12 cellular contexts compared by ENCODE assay signal in genomic region chr2:105180491-105180972, GRCh38.
A peak's percentile ranks its signal among the peaks of the same experiment; 100 is the strongest.
DNase-seq lines count a peak whose midpoint lies in the region; TF ChIP-seq lines count a peak whose summit lies in the region.
"Had no signal": no experiment of that assay in that cellular context is flagged by ENCODE, and none has a peak within 500 bp of the region (broad histone marks: within the 10 kb centered on the region; RNA-seq: fewer than 3 reads in every experiment).

No MANE protein-coding gene starts in this region.

- intact Hi-C loops in colonic mucosa (cut with DNase I) = no loop called here

- H3K36me3 ChIP-seq in HEK293 (ENCODE audit: control insufficient read depth in 2 of 2, insufficient read depth in 1 of 2, low read length in 2 of 2) (no peaks in the 10 kb centered on the region), colonic mucosa (no peaks in the 10 kb centered on the region), neuronal stem cell (replicated peaks in 1 of 2; ENCODE audit: control insufficient read depth in 2 of 2, insufficient read depth in 2 of 2, low read length in 2 of 2) (no peaks in the 10 kb centered on the region)

- in situ Hi-C loops in G401 (cut with HindIII; ENCODE audit: low sequenced_read_pairs) = no loop called here

- H3K27me3 Mint-ChIP-seq in activated naive CD8-positive, alpha-beta T cell treated with anti-CD3 and anti-CD28 coated beads for 36 hours = no peaks in the 10 kb centered on the region

- no peak overlapping the region for H3K4me2 ChIP-seq in neuronal stem cell (ENCODE audit: insufficient read depth, low read length, poor library complexity, severe bottlenecking)

- no peaks in the 10 kb centered on the region for H3K36me3 Mint-ChIP-seq in activated naive CD8-positive, alpha-beta T cell treated with anti-CD3 and anti-CD28 coated beads for 36 hours
- H3K36me3 Mint-ChIP-seq: CD8-positive, alpha-beta T cell had no signal

- no peak overlapping the region for H2AK5ac ChIP-seq in neuronal stem cell (ENCODE audit: low read depth, low read length)

- H3K27ac Mint-ChIP-seq in activated naive CD8-positive, alpha-beta T cell treated with anti-CD3 and anti-CD28 coated beads for 36 hours = no peak overlapping the region
- H3K27ac Mint-ChIP-seq: CD8-positive, alpha-beta T cell had no signal

- no peak for TF ChIP-seq CTCF in HEK293 (tag by site-specific recombination; IDR thresholded peaks at IDR 0.05)
- no peak for TF ChIP-seq CTCF in colonic mucosa (IDR thresholded peaks at IDR 0.05)

- H3K23ac ChIP-seq in neuronal stem cell (ENCODE audit: low read depth, low read length, poor library complexity) = no peak overlapping the region

- POLR2A ChIA-PET in HEK293 (lab: Yijun Ruan, JAX) = no interaction called here

- no peak overlapping the region for H4K8ac ChIP-seq in neuronal stem cell (ENCODE audit: low read depth, low read length)

- no peak overlapping the region for H3K4ac ChIP-seq in neuronal stem cell (ENCODE audit: low read length)

- H3K18ac ChIP-seq in neuronal stem cell (ENCODE audit: low read length) = peak overlapping the region; percentile 39

- H2AFZ ChIP-seq in neuronal stem cell (ENCODE audit: low read length) = peak overlapping the region; percentile 72

- no peak overlapping the region for H2BK5ac ChIP-seq in neuronal stem cell (ENCODE audit: low read length)

- H3K27ac ChIP-seq in HEK293 (ENCODE audit: extremely low read depth, low read depth, low read length) (no peak overlapping the region), colonic mucosa (peak overlapping the region; percentile 69), neuronal stem cell (replicated peaks; ENCODE audit: low read length) (no peak overlapping the region)
- H3K27ac ChIP-seq: SK-N-MC had no signal

- H3K9me3 ChIP-seq in HEK293 (ENCODE audit: control insufficient read depth, insufficient read depth, low read depth, low read length) = no peaks in the 10 kb centered on the region
- H3K9me3 ChIP-seq in colonic mucosa = no peaks in the 10 kb centered on the region
- no peaks in the 10 kb centered on the region for H3K9me3 ChIP-seq in neuronal stem cell (replicated peaks in 1 of 2; ENCODE audit: control insufficient read depth in 2 of 2, insufficient read depth in 1 of 2, low read depth in 1 of 2, low read length in 2 of 2)

- H3K4me1 ChIP-seq in HEK293 (ENCODE audit: control insufficient read depth, insufficient read depth, low read length) = no peaks in the 10 kb centered on the region
- H3K4me1 ChIP-seq in colonic mucosa = peaks cover 11% of the 10 kb centered on the region
- H3K4me1 ChIP-seq in neuronal stem cell (ENCODE audit: control insufficient read depth in 2 of 2, insufficient read depth in 1 of 2, low read depth in 1 of 2, low read length in 2 of 2) = peaks cover 5 to 11% of the 10 kb centered on the region in 2 donors

- no peak overlapping the region for H3K4me3 ChIP-seq in HEK293 (ENCODE audit: low read depth, low read length)
- H3K4me3 ChIP-seq in colonic mucosa = no peak overlapping the region
- H3K4me3 ChIP-seq in neuronal stem cell (ENCODE audit: low read length in 2 of 2) = no peak overlapping the region
- H3K4me3 ChIP-seq: SK-N-MC had no signal

- no peak overlapping the region for H2BK120ac ChIP-seq in neuronal stem cell (ENCODE audit: low read depth, low read length)

- no peak overlapping the region for H3K9ac ChIP-seq in colonic mucosa (ENCODE audit: low read depth in 2 of 2, low read length in 2 of 2)
- H3K9ac ChIP-seq in neuronal stem cell (ENCODE audit: low read depth, low read length, poor library complexity) = no peak overlapping the region

- H3K14ac ChIP-seq in neuronal stem cell (ENCODE audit: low read length) = no peak overlapping the region

- H3K4me1 Mint-ChIP-seq in activated naive CD8-positive, alpha-beta T cell treated with anti-CD3 and anti-CD28 coated beads for 36 hours = no peaks in the 10 kb centered on the region

- H3K27me3 ChIP-seq in colonic mucosa (no peaks in the 10 kb centered on the region), neuronal stem cell (ENCODE audit: control insufficient read depth in 3 of 3, insufficient read depth in 3 of 3, low read depth in 1 of 3, low read length in 3 of 3) (peaks cover 0 to 74% (median 0%) of the 10 kb centered on the region in 3 experiments)

- no peak overlapping the region for H3K4me3 Mint-ChIP-seq in activated naive CD8-positive, alpha-beta T cell treated with anti-CD3 and anti-CD28 coated beads for 36 hours
- H3K4me3 Mint-ChIP-seq: CD8-positive, alpha-beta T cell had no signal

- CTCF ChIA-PET in HEK293 (lab: Yijun Ruan, JAX) = interaction anchor here (0.7 to 3.1 kb wide), 12 partner anchors 12 to 114 kb away, joined by 3 to 42 read pairs (median 3); no protein-coding TSS in a partner anchor

- no peak overlapping the region for H2BK12ac ChIP-seq in neuronal stem cell (ENCODE audit: low read length)

- no peak overlapping the region for H2BK15ac ChIP-seq in neuronal stem cell (ENCODE audit: low read length)

- no peaks in the 10 kb centered on the region for H3K79me1 ChIP-seq in neuronal stem cell (ENCODE audit: low read depth, low read length)

- peak; percentile 32 for DNase-seq in G401 (ENCODE audit: low spot score)
- peak; percentile 66 for DNase-seq in colonic mucosa
- DNase-seq in neuronal stem cell (ENCODE audit: low spot score) = no peak
- DNase-seq in NCI-H510A (lab: John Stamatoyannopoulos, UW) = no peak
- DNase-seq in HuH-7 (ENCODE audit: low spot score) = no peak
- no peak for DNase-seq in activated naive CD8-positive, alpha-beta T cell treated with anti-CD3 and anti-CD28 coated beads for 36 hours
- DNase-seq: CD8-positive, alpha-beta T cell; HCEC 1CT; NCI-H1436 treated with DMSO at 0.1 percent for 48 hours; NCI-H2107 had no signal

- no CpG with 5 or more reads among the region's 11 CpGs for WGBS in neuronal stem cell (ENCODE audit: extremely low coverage in 2 of 2, insufficient read length in 2 of 2, insufficient replicate concordance in 1 of 2), 2 donors

- H3K9me3 Mint-ChIP-seq in activated naive CD8-positive, alpha-beta T cell treated with anti-CD3 and anti-CD28 coated beads for 36 hours = no peaks in the 10 kb centered on the region
- H3K9me3 Mint-ChIP-seq: CD8-positive, alpha-beta T cell had no signal

- H4K91ac ChIP-seq in neuronal stem cell (ENCODE audit: low read depth, low read length, poor library complexity) = no peak overlapping the region

TF ChIP-seq in HEK293, 187 proteins besides CTCF, POLR2A, EP300 and RAD21:
- no peak for TF ChIP-seq IKZF3 (tag by site-specific recombination; IDR thresholded peaks at IDR 0.05)
- no peak for TF ChIP-seq ZNF112 (tag by site-specific recombination; IDR thresholded peaks at IDR 0.05)
- no peak for TF ChIP-seq ZNF76 (tag by site-specific recombination; IDR thresholded peaks at IDR 0.05; ENCODE audit: borderline replicate concordance, low read depth)
- 0 out of 2 replicates have a peak, but pooled peaks have one; percentile 15 for TF ChIP-seq ZNF449 (tag by site-specific recombination; IDR thresholded peaks at IDR 0.05)
- TF ChIP-seq ZNF529 (tag by site-specific recombination; IDR thresholded peaks at IDR 0.05; ENCODE audit: insufficient replicate concordance) = no peak

Comparison
In these comparisons a context has a peak if more than half of its experiments do, and no peak if none do; other contexts are left out.
1. DNase-seq: peak in G401 (single experiment) and colonic mucosa (single experiment); none in neuronal stem cell (single experiment), NCI-H510A (single experiment), HuH-7 (single experiment) and activated naive CD8-positive, alpha-beta T cell treated with anti-CD3 and anti-CD28 coated beads for 36 hours (single experiment).